1 cellular context compared by ENCODE assay signal in the genomic region with DNA sequence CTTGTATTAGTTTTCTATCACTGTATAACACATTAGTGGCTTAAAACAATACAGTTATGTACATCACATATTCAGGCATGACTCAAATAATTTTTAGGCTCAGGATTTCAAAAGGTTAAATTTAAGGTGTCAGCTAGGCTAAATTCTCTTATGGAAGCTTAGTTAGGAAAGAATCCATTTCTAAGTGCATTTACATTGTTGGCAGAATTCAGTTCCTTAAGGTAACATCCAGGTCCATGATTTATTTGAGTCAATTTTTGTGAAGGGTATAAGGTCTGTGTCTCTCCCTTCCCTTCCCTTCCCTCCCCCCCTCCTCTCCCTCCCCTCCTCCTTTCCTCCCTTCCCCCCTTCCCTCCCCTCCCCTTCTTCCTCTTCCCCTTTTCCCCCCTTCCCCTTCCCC.
TF ChIP-seq lines count a peak whose summit lies in the region.

No MANE protein-coding gene starts in this region.

TF ChIP-seq in HepG2, 621 proteins besides CTCF, POLR2A, EP300 and RAD21:
- TF ChIP-seq, protein P1, sequence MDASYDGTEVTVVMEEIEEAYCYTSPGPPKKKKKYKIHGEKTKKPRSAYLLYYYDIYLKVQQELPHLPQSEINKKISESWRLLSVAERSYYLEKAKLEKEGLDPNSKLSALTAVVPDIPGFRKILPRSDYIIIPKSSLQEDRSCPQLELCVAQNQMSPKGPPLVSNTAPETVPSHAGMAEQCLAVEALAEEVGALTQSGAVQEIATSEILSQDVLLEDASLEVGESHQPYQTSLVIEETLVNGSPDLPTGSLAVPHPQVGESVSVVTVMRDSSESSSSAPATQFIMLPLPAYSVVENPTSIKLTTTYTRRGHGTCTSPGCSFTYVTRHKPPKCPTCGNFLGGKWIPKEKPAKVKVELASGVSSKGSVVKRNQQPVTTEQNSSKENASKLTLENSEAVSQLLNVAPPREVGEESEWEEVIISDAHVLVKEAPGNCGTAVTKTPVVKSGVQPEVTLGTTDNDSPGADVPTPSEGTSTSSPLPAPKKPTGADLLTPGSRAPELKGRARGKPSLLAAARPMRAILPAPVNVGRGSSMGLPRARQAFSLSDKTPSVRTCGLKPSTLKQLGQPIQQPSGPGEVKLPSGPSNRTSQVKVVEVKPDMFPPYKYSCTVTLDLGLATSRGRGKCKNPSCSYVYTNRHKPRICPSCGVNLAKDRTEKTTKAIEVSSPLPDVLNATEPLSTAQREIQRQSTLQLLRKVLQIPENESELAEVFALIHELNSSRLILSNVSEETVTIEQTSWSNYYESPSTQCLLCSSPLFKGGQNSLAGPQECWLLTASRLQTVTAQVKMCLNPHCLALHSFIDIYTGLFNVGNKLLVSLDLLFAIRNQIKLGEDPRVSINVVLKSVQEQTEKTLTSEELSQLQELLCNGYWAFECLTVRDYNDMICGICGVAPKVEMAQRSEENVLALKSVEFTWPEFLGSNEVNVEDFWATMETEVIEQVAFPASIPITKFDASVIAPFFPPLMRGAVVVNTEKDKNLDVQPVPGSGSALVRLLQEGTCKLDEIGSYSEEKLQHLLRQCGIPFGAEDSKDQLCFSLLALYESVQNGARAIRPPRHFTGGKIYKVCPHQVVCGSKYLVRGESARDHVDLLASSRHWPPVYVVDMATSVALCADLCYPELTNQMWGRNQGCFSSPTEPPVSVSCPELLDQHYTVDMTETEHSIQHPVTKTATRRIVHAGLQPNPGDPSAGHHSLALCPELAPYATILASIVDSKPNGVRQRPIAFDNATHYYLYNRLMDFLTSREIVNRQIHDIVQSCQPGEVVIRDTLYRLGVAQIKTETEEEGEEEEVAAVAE (CRISPR knock-in tag; IDR thresholded peaks at IDR 0.05; ENCODE audit: borderline replicate concordance), result no peak
- TF ChIP-seq ZNF17 (CRISPR knock-in tag; IDR thresholded peaks at IDR 0.05) (no peak), HNRNPK (IDR thresholded peaks at IDR 0.05; ENCODE audit: low read depth, low read length, poor library complexity, severe bottlenecking) (peak; percentile 72)
- TF ChIP-seq, protein P2, sequence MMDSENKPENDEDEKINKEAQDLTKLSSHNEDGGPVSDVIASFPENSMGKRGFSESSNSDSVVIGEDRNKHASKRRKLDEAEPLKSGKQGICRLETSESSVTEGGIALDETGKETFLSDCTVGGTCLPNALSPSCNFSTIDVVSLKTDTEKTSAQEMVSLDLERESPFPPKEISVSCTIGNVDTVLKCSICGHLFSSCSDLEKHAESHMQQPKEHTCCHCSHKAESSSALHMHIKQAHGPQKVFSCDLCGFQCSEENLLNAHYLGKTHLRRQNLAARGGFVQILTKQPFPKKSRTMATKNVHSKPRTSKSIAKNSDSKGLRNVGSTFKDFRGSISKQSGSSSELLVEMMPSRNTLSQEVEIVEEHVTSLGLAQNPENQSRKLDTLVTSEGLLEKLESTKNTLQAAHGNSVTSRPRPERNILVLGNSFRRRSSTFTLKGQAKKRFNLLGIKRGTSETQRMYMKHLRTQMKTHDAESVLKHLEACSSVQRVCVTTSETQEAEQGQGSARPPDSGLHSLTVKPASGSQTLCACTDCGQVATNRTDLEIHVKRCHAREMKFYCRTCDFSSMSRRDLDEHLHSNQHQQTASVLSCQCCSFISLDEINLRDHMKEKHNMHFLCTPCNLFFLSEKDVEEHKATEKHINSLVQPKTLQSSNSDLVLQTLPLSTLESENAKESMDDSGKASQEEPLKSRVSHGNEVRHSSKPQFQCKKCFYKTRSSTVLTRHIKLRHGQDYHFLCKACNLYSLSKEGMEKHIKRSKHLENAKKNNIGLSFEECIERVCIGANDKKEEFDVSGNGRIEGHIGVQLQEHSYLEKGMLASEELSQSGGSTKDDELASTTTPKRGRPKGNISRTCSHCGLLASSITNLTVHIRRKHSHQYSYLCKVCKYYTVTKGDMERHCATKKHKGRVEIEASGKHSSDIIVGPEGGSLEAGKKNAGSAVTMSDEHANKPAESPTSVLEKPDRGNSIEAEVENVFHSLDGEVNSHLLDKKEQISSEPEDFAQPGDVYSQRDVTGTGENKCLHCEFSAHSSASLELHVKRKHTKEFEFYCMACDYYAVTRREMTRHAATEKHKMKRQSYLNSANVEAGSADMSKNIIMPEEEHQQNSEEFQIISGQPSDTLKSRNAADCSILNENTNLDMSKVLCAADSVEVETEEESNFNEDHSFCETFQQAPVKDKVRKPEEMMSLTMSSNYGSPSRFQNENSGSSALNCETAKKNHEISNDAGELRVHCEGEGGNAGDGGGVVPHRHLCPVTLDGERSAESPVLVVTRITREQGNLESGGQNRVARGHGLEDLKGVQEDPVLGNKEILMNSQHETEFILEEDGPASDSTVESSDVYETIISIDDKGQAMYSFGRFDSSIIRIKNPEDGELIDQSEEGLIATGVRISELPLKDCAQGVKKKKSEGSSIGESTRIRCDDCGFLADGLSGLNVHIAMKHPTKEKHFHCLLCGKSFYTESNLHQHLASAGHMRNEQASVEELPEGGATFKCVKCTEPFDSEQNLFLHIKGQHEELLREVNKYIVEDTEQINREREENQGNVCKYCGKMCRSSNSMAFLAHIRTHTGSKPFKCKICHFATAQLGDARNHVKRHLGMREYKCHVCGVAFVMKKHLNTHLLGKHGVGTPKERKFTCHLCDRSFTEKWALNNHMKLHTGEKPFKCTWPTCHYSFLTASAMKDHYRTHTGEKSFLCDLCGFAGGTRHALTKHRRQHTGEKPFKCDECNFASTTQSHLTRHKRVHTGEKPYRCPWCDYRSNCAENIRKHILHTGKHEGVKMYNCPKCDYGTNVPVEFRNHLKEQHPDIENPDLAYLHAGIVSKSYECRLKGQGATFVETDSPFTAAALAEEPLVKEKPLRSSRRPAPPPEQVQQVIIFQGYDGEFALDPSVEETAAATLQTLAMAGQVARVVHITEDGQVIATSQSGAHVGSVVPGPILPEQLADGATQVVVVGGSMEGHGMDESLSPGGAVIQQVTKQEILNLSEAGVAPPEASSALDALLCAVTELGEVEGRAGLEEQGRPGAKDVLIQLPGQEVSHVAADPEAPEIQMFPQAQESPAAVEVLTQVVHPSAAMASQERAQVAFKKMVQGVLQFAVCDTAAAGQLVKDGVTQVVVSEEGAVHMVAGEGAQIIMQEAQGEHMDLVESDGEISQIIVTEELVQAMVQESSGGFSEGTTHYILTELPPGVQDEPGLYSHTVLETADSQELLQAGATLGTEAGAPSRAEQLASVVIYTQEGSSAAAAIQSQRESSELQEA (CRISPR knock-in tag; IDR thresholded peaks at IDR 0.05; ENCODE audit: not compliant biosample characterization), result no peak
